Comparison of ENCODE assay signal across 2 cellular contexts in the genomic region with DNA sequence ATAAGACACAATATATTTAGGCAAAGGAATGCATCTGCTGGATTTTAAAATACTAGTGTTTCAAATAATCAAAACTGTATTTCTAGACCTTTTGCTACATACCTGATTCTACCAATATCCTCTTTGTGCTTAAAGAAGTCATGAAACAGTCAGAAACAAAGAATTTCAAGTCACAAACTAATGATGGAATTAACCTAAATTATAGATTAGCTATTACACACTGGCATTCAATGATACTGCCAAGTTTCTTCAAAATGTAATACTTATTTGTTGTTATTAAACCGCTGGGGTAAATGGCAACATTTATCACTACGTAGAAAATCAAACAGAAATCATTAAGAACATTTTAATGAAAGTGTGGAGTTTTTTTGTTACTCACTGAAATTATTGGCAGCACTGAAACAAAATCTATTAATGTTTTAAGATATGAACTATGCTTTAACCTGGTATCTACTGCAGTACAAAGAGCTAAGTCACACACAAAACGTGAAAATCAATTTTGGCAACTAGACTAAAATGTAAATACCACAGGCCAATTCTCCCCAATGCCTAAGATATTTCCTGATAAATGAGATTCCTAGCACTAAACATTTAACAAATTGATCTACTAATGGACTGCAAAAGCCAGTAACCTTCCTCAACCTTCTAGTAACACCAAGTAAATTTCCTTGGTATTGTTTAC.
TF ChIP-seq lines count a peak whose summit lies in the region.

No MANE protein-coding gene starts in this region.

TF ChIP-seq in SK-N-SH, 30 proteins besides CTCF, POLR2A, EP300 and RAD21:
- no peak for TF ChIP-seq MEF2A (IDR thresholded peaks at IDR 0.05; ENCODE audit: borderline replicate concordance, low read depth)

TF ChIP-seq in SK-N-SH treated with all-trans-retinoic acid at 6 μM for 48 hours, 23 proteins besides CTCF, POLR2A, EP300 and RAD21:
- TF ChIP-seq ZNF565 (CRISPR knock-in tag; conservative IDR thresholded peaks at IDR 0.05; ENCODE audit: low read depth): no peak
- TF ChIP-seq, protein P1, sequence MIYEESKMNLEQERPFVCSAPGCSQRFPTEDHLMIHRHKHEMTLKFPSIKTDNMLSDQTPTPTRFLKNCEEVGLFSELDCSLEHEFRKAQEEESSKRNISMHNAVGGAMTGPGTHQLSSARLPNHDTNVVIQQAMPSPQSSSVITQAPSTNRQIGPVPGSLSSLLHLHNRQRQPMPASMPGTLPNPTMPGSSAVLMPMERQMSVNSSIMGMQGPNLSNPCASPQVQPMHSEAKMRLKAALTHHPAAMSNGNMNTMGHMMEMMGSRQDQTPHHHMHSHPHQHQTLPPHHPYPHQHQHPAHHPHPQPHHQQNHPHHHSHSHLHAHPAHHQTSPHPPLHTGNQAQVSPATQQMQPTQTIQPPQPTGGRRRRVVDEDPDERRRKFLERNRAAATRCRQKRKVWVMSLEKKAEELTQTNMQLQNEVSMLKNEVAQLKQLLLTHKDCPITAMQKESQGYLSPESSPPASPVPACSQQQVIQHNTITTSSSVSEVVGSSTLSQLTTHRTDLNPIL (CRISPR knock-in tag; IDR thresholded peaks at IDR 0.05; ENCODE audit: low read depth): no peak
- TF ChIP-seq ARNTL (CRISPR knock-in tag; IDR thresholded peaks at IDR 0.05; ENCODE audit: borderline replicate concordance, low read depth): no peak
- TF ChIP-seq, protein P2, sequence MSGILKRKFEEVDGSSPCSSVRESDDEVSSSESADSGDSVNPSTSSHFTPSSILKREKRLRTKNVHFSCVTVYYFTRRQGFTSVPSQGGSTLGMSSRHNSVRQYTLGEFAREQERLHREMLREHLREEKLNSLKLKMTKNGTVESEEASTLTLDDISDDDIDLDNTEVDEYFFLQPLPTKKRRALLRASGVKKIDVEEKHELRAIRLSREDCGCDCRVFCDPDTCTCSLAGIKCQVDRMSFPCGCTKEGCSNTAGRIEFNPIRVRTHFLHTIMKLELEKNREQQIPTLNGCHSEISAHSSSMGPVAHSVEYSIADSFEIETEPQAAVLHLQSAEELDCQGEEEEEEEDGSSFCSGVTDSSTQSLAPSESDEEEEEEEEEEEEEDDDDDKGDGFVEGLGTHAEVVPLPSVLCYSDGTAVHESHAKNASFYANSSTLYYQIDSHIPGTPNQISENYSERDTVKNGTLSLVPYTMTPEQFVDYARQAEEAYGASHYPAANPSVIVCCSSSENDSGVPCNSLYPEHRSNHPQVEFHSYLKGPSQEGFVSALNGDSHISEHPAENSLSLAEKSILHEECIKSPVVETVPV (CRISPR knock-in tag; IDR thresholded peaks at IDR 0.05): no peak
- TF ChIP-seq ZNF8 (CRISPR knock-in tag; IDR thresholded peaks at IDR 0.05): no peak
- TF ChIP-seq ZFP3 (CRISPR knock-in tag; IDR thresholded peaks at IDR 0.05): no peak
- no peak for TF ChIP-seq SNAI2 (CRISPR knock-in tag; IDR thresholded peaks at IDR 0.05)
- TF ChIP-seq CSDC2 (CRISPR knock-in tag; IDR thresholded peaks at IDR 0.05): no peak
